ENCODE assay signal across 24 cellular contexts in genomic region chr10:43111921-43112607, GRCh38. TPM values are rescaled to one million over a fixed set of nuclear protein-coding genes. Genes with fewer than 3 reads are reported as not detected.
"Had no signal": no experiment of that assay in that cellular context is flagged by ENCODE, and none has a peak within 500 bp of the region (broad histone marks: within the 10 kb centered on the region; RNA-seq: fewer than 3 reads in every experiment).

No MANE protein-coding gene starts in this region.

- H3K4me3 Mint-ChIP-seq: activated CD4-positive, alpha-beta memory T cell treated with anti-CD3 and anti-CD28 coated beads for 36 hours; activated CD4-positive, alpha-beta T cell treated with anti-CD3 and anti-CD28 coated beads, Interleukin-2, amount 10 ng/mL, durations not matched to agents 7 days and 5 days; activated T-cell treated with anti-CD3 and anti-CD28 coated beads, Interleukin-2, amount 50 U/mL, for 4 hours had no signal

- H3K9ac ChIP-seq: KMS-11, SK-N-SH had no signal

- H3K4me1 ChIP-seq: breast epithelium, SJCRH30 had no signal

- H3K27me3 ChIP-seq: breast epithelium, SJCRH30 had no signal

- H3K36me3 Mint-ChIP-seq: activated CD4-positive, alpha-beta memory T cell treated with anti-CD3 and anti-CD28 coated beads for 36 hours had no signal

- H3K9me3 Mint-ChIP-seq: activated CD4-positive, alpha-beta memory T cell treated with anti-CD3 and anti-CD28 coated beads for 36 hours; activated CD4-positive, alpha-beta T cell treated with anti-CD3 and anti-CD28 coated beads, Interleukin-2, amount 10 ng/mL, durations not matched to agents 7 days and 5 days; activated T-cell treated with anti-CD3 and anti-CD28 coated beads, Interleukin-2, amount 50 U/mL, for 4 hours had no signal

- H3K36me3 ChIP-seq: breast epithelium, SJCRH30 had no signal

- H3K27ac Mint-ChIP-seq: activated CD4-positive, alpha-beta memory T cell treated with anti-CD3 and anti-CD28 coated beads for 36 hours; activated CD4-positive, alpha-beta T cell treated with anti-CD3 and anti-CD28 coated beads, Interleukin-2, amount 10 ng/mL, durations not matched to agents 7 days and 5 days had no signal

- H3K4me2 ChIP-seq: KMS-11, SK-N-SH had no signal

- H3K9me3 ChIP-seq: breast epithelium, SJCRH30, SK-N-SH had no signal

- H3K27ac ChIP-seq: breast epithelium, KMS-11, SJCRH30, VCaP had no signal

- H3K4me3 ChIP-seq: breast epithelium, SJCRH30 had no signal

- ATAC-seq: activated T-cell treated with anti-CD3 and anti-CD28 coated beads, Interleukin-2, amount 50 U/mL, for 4 hours had no signal

- DNase-seq: activated CD4-positive, alpha-beta memory T cell treated with anti-CD3 and anti-CD28 coated beads for 36 hours; activated CD4-positive, alpha-beta T cell treated with anti-CD3 and anti-CD28 coated beads, Interleukin-2, amount 10 ng/mL, durations not matched to agents 7 days and 5 days; activated CD4-positive, CD25-positive, alpha-beta regulatory T cell; activated CD8-positive, alpha-beta memory T cell treated with anti-CD3 and anti-CD28 coated beads for 24 hours; activated effector memory CD4-positive, alpha-beta T cell treated with anti-CD3 and anti-CD28 coated beads, Interleukin-2, amount 50 U/mL, for 16 hours; activated naive CD4-positive, alpha-beta T cell treated with Interleukin-2 at 50 U/mL for 16 hours; activated T-cell treated with anti-CD3 and anti-CD28 coated beads, Interleukin-2, amount 50 U/mL, for 4 hours; caudate nucleus; NCI-H1092 treated with DMSO at 0.1 percent for 48 hours; NCI-H1417 treated with DMSO at 0.1 percent for 48 hours; NCI-H1694; NCI-H2029; NCI-H2107; NCI-H2171 treated with DMSO at 0.1 percent for 48 hours; NCI-H226; NCI-H526; NCI-H774; SJCRH30; SK-N-SH; T-helper 1 cell had no signal

- H3K27me3 Mint-ChIP-seq: activated CD4-positive, alpha-beta memory T cell treated with anti-CD3 and anti-CD28 coated beads for 36 hours; activated CD4-positive, alpha-beta T cell treated with anti-CD3 and anti-CD28 coated beads, Interleukin-2, amount 10 ng/mL, durations not matched to agents 7 days and 5 days had no signal

RNA-seq across cellular contexts. Expression of gene RET, which starts 35.2 kb away (rescaled TPM):
- total RNA-seq: MCF 10A had no signal
